17 cellular contexts compared by ENCODE assay signal in the genomic region with DNA sequence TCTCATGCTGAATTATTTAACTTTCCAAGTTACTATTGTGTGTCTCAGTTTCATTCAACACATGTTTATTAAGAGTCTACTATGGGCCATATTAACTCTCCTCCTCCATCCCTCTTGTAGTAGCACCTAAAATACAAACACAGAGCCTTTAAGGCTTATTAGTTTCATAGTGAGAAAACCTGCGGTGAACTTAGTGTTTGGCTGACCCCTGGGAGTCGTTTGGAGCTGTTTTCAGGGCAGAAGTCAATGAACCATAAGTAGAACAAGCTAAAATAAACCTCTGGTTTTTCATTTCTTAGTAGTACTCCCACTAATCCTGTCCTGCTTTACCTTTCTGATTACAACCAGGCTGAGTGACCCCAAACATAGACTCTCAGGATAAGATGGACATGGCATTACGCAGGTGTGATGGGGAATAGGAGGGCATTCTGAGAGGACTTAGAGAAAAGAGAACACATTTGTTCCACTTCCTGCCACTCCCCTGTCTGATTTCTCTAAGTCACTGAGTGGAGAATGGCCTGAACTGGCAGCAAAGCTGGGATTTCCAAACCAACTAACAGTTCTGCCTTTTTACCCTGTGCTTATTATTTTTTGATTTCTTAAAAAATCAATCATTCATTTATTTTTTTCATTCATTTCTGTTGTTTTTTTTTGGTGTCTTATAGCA.
DNase-seq lines count a peak whose midpoint lies in the region; ATAC-seq and TF ChIP-seq lines count a peak whose summit lies in the region.
"Had no signal": no experiment of that assay in that cellular context is flagged by ENCODE, and none has a peak within 500 bp of the region (broad histone marks: within the 10 kb centered on the region; RNA-seq: fewer than 3 reads in every experiment).

No MANE protein-coding gene starts in this region.

- no peak overlapping the region for H3K27ac Mint-ChIP-seq in CD8-positive, alpha-beta memory T cell
- H3K27ac Mint-ChIP-seq: CD4-positive, alpha-beta memory T cell had no signal

- CTCF ChIA-PET in CD8-positive, alpha-beta memory T cell (lab: Charles Lee): no interaction called here

- peak; percentile 68 for ATAC-seq in GM19043 (IDR thresholded peaks at IDR 0.05; ENCODE audit: low read depth, unreplicated experiment)
- ATAC-seq in HG02642 (IDR thresholded peaks at IDR 0.05; ENCODE audit: poor library complexity, unreplicated experiment): peak; percentile 60
- ATAC-seq in HG03175 (IDR thresholded peaks at IDR 0.05; ENCODE audit: unreplicated experiment): peak; percentile 78
- no peak for ATAC-seq in HG03280 (IDR thresholded peaks at IDR 0.05; ENCODE audit: unreplicated experiment)
- ATAC-seq in HG03025 (IDR thresholded peaks at IDR 0.05; ENCODE audit: low FRiP score, unreplicated experiment): no peak
- ATAC-seq in psoas muscle: no peak
- ATAC-seq: sciatic nerve had no signal

- no peak overlapping the region for H3K9ac ChIP-seq in BLaER1

- intact Hi-C loops in psoas muscle (cut with DNase I): no loop called here

- H3K9me3 Mint-ChIP-seq in CD8-positive, alpha-beta memory T cell: no peaks in the 10 kb centered on the region

- H3K27me3 ChIP-seq in BLaER1 (no peaks in the 10 kb centered on the region), psoas muscle (ENCODE audit: insufficient read depth in 3 of 3, low read length in 2 of 3) (peaks cover 0 to 3% (median 0%) of the 10 kb centered on the region in 3 donors)
- no peaks in the 10 kb centered on the region for H3K27me3 ChIP-seq in CD8-positive, alpha-beta memory T cell (ENCODE audit: insufficient read depth, low read length, poor library complexity, severe bottlenecking)

- no peaks in the 10 kb centered on the region for H3K9me3 ChIP-seq in BLaER1
- H3K9me3 ChIP-seq in psoas muscle: no peaks in the 10 kb centered on the region
- no peaks in the 10 kb centered on the region for H3K9me3 ChIP-seq in CD8-positive, alpha-beta memory T cell (ENCODE audit: low read length)

- H3K36me3 Mint-ChIP-seq in CD8-positive, alpha-beta memory T cell: no peaks in the 10 kb centered on the region
- H3K36me3 Mint-ChIP-seq: CD4-positive, alpha-beta memory T cell had no signal

- POLR2A ChIA-PET in CD8-positive, alpha-beta memory T cell (lab: Charles Lee): no interaction called here

- peaks cover 14% of the 10 kb centered on the region in 2 donors for H3K27me3 Mint-ChIP-seq in CD8-positive, alpha-beta memory T cell

- H3K36me3 ChIP-seq in BLaER1 (no peaks in the 10 kb centered on the region), psoas muscle (ENCODE audit: insufficient read depth in 1 of 2, low read depth in 1 of 2) (no peaks in the 10 kb centered on the region)
- H3K36me3 ChIP-seq in CD8-positive, alpha-beta memory T cell (ENCODE audit: insufficient read depth, low read length): no peaks in the 10 kb centered on the region

- no peaks in the 10 kb centered on the region for H4K20me1 ChIP-seq in BLaER1

- peaks cover 30% of the 10 kb centered on the region for H3K4me1 ChIP-seq in BLaER1
- no peaks in the 10 kb centered on the region for H3K4me1 ChIP-seq in psoas muscle
- H3K4me1 ChIP-seq in CD8-positive, alpha-beta memory T cell (ENCODE audit: insufficient read depth, low read length): no peaks in the 10 kb centered on the region

- no peak for TF ChIP-seq CTCF in psoas muscle (IDR thresholded peaks at IDR 0.05)

- no peak overlapping the region for H3K27ac ChIP-seq in BLaER1
- no peak overlapping the region for H3K27ac ChIP-seq in psoas muscle
- no peak overlapping the region for H3K27ac ChIP-seq in CD8-positive, alpha-beta memory T cell (ENCODE audit: low read depth, low read length)

- H3K4me2 ChIP-seq in BLaER1: peak overlapping the region; percentile 77

- no peak overlapping the region for H3K4me3 Mint-ChIP-seq in CD8-positive, alpha-beta memory T cell
- H3K4me3 Mint-ChIP-seq: CD4-positive, alpha-beta memory T cell had no signal

- H3K4me1 Mint-ChIP-seq in CD8-positive, alpha-beta memory T cell: peaks cover 0 to 6% (median 0%) of the 10 kb centered on the region in 3 donors

- no peak for DNase-seq in psoas muscle
- DNase-seq in CD8-positive, alpha-beta memory T cell: no peak
- DNase-seq: activated T-cell treated with anti-CD3 and anti-CD28 coated beads, Interleukin-2, amount 50 U/mL, for 48 hours; CD4-positive, alpha-beta memory T cell; central memory CD4-positive, alpha-beta T cell; foreskin melanocyte; NCI-H2227 treated with DMSO at 0.1 percent for 48 hours; SHP77 treated with DMSO at 0.1 percent for 48 hours; stimulated activated CD4-positive, alpha-beta T cell treated with anti-CD3 and anti-CD28 coated beads, Interleukin-4, amount 100 ng/mL, for 1 hour; T1000 had no signal

- H3K4me3 ChIP-seq in BLaER1: no peak overlapping the region
- H3K4me3 ChIP-seq in psoas muscle: no peak overlapping the region
- no peak overlapping the region for H3K4me3 ChIP-seq in CD8-positive, alpha-beta memory T cell (ENCODE audit: low read length)

- 48 to 51% (median 49%) methylated on average over 3 of the region's 3 CpGs for WGBS in psoas muscle, 3 donors

Comparison
In these comparisons a context has a peak if more than half of its experiments do, and no peak if none do; other contexts are left out.
1. ATAC-seq: peak in GM19043 (single experiment), HG02642 (single experiment) and HG03175 (single experiment); none in HG03280 (single experiment), HG03025 (single experiment) and psoas muscle (0 of 4).